6 cellular contexts compared by ENCODE assay signal in genomic region chr6:135167617-135168016, GRCh38.
"Had no signal": no experiment of that assay in that cellular context is flagged by ENCODE, and none has a peak within 500 bp of the region (broad histone marks: within the 10 kb centered on the region; RNA-seq: fewer than 3 reads in every experiment).

No MANE protein-coding gene starts in this region.

- H3K4me3 ChIP-seq: K562 had no signal

- ATAC-seq: HepG2, K562 had no signal

- DNase-seq: IMR-90, KBM-7, KG1 had no signal

- H3K4me3 Mint-ChIP-seq: IgD-negative memory B cell had no signal

- H3K9me3 Mint-ChIP-seq: IgD-negative memory B cell had no signal

- H3K27ac Mint-ChIP-seq: IgD-negative memory B cell had no signal

- H3K36me3 Mint-ChIP-seq: IgD-negative memory B cell had no signal
